19 cellular contexts compared by ENCODE assay signal in genomic region chr17:57972151-57972550, GRCh38.
"Had no signal": no experiment of that assay in that cellular context is flagged by ENCODE, and none has a peak within 500 bp of the region (broad histone marks: within the 10 kb centered on the region; RNA-seq: fewer than 3 reads in every experiment).

No MANE protein-coding gene starts in this region.

- H3K27me3 ChIP-seq: adrenal gland, breast epithelium, tibial artery had no signal

- H3K9me3 ChIP-seq: adrenal gland, breast epithelium, tibial artery had no signal

- H3K27me3 Mint-ChIP-seq: natural killer cell treated with Interleukin-12 subunit alpha and Interleukin-12 subunit beta and Interleukin-15 and Interleukin-18, amount 100 ng/mL, for 72 hours had no signal

- H3K4me1 Mint-ChIP-seq: activated naive CD4-positive, alpha-beta T cell treated with anti-CD3 and anti-CD28 coated beads, Interleukin-2, amount 10 ng/mL, durations not matched to agents 7 days and 5 days had no signal

- ATAC-seq: activated T-cell treated with anti-CD3 and anti-CD28 coated beads, Interleukin-2, amount 50 U/mL, for 4 hours; natural killer cell treated with Interleukin-12 subunit alpha and Interleukin-12 subunit beta and Interleukin-15 and Interleukin-18, amount 100 ng/mL, for 72 hours; stimulated activated naive CD8-positive, alpha-beta T cell treated with anti-CD3 and anti-CD28 coated beads, Interleukin-15, Interleukin-2, amounts not matched to agents 100 U/mL and 50 U/mL, for 24 hours had no signal

- DNase-seq: activated CD4-positive, alpha-beta T cell treated with anti-CD3 and anti-CD28 coated beads, Interleukin-2, amount 50 U/mL, for 4 hours; activated CD4-positive, CD25-positive, alpha-beta regulatory T cell treated with anti-CD3 and anti-CD28 coated beads, Interleukin-2, amount 50 U/mL, for 72 hours; activated effector memory CD4-positive, alpha-beta T cell treated with Interleukin-2 at 50 U/mL for 16 hours; activated naive CD4-positive, alpha-beta T cell treated with anti-CD3 and anti-CD28 coated beads, Interleukin-2, amount 10 ng/mL, durations not matched to agents 7 days and 5 days; activated T-cell treated with anti-CD3 and anti-CD28 coated beads, Interleukin-2, amount 50 U/mL, for 4 hours; cerebellar nuclear complex; effector memory CD4-positive, alpha-beta T cell; retina; stimulated activated CD4-positive, alpha-beta T cell treated with anti-CD3 and anti-CD28 coated beads, Interleukin-12 subunit alpha, Interleukin-12 subunit beta, amount 100 ng/mL, for 4 hours; stimulated activated CD4-positive, alpha-beta T cell treated with anti-CD3 and anti-CD28 coated beads, Interleukin-1b, Interleukin-23, amount 100 ng/mL, for 48 hours; stimulated activated naive CD8-positive, alpha-beta T cell treated with anti-CD3 and anti-CD28 coated beads, Interleukin-15, Interleukin-2, amounts not matched to agents 100 U/mL and 50 U/mL, for 24 hours; substantia nigra; T1000; tibial artery had no signal

- H3K27ac ChIP-seq: breast epithelium, parathyroid adenoma, tibial artery had no signal

- H3K4me3 ChIP-seq: adrenal gland, breast epithelium, tibial artery had no signal

- H3K4me3 Mint-ChIP-seq: activated naive CD4-positive, alpha-beta T cell treated with anti-CD3 and anti-CD28 coated beads, Interleukin-2, amount 10 ng/mL, durations not matched to agents 7 days and 5 days; activated T-cell treated with anti-CD3 and anti-CD28 coated beads, Interleukin-2, amount 50 U/mL, for 4 hours; mesothelial cell of epicardium; natural killer cell treated with Interleukin-12 subunit alpha and Interleukin-12 subunit beta and Interleukin-15 and Interleukin-18, amount 100 ng/mL, for 72 hours had no signal

- H3K27ac Mint-ChIP-seq: activated naive CD4-positive, alpha-beta T cell treated with anti-CD3 and anti-CD28 coated beads, Interleukin-2, amount 10 ng/mL, durations not matched to agents 7 days and 5 days; natural killer cell treated with Interleukin-12 subunit alpha and Interleukin-12 subunit beta and Interleukin-15 and Interleukin-18, amount 100 ng/mL, for 72 hours had no signal

- H3K9me3 Mint-ChIP-seq: activated naive CD4-positive, alpha-beta T cell treated with anti-CD3 and anti-CD28 coated beads, Interleukin-2, amount 10 ng/mL, durations not matched to agents 7 days and 5 days; activated T-cell treated with anti-CD3 and anti-CD28 coated beads, Interleukin-2, amount 50 U/mL, for 4 hours; mesothelial cell of epicardium; natural killer cell treated with Interleukin-12 subunit alpha and Interleukin-12 subunit beta and Interleukin-15 and Interleukin-18, amount 100 ng/mL, for 72 hours had no signal
